27 cellular contexts compared by ENCODE assay signal in genomic region chr1:45317163-45317562, GRCh38. TPM values are rescaled to one million over a fixed set of nuclear protein-coding genes. Genes with fewer than 3 reads are reported as not detected.
"Had no signal": no experiment of that assay in that cellular context is flagged by ENCODE, and none has a peak within 500 bp of the region (broad histone marks: within the 10 kb centered on the region; RNA-seq: fewer than 3 reads in every experiment).

No MANE protein-coding gene starts in this region.

- H3K4me3 Mint-ChIP-seq: central memory CD8-positive, alpha-beta T cell; immature natural killer cell; naive thymus-derived CD8-positive, alpha-beta T cell had no signal

- H3K36me3 ChIP-seq: esophagus muscularis mucosa, gastrocnemius medialis, heart right ventricle, pancreas, stomach, thoracic aorta, transverse colon had no signal

- ATAC-seq: gastrocnemius medialis; heart right ventricle; left cardiac atrium; left ventricle myocardium superior; mucosa of descending colon; naive thymus-derived CD8-positive, alpha-beta T cell; pancreas; right cardiac atrium had no signal

- H3K4me1 ChIP-seq: esophagus muscularis mucosa, gastrocnemius medialis, heart right ventricle, transverse colon had no signal

- H3K4me1 Mint-ChIP-seq: central memory CD8-positive, alpha-beta T cell; immature natural killer cell; naive thymus-derived CD8-positive, alpha-beta T cell had no signal

- H3K4me3 ChIP-seq: dorsolateral prefrontal cortex, esophagus muscularis mucosa, gastrocnemius medialis, heart right ventricle, mucosa of descending colon, pancreas, smooth muscle cell, stomach, thoracic aorta, transverse colon had no signal

- H3K27me3 Mint-ChIP-seq: central memory CD8-positive, alpha-beta T cell had no signal

- H3K4me2 ChIP-seq: smooth muscle cell had no signal

- H3K36me3 Mint-ChIP-seq: immature natural killer cell; naive thymus-derived CD8-positive, alpha-beta T cell had no signal

- H3K27ac ChIP-seq: dorsolateral prefrontal cortex, epithelial cell of prostate, esophagus muscularis mucosa, gastrocnemius medialis, heart right ventricle, pancreas, stomach, thoracic aorta, transverse colon had no signal

- H3K27ac Mint-ChIP-seq: immature natural killer cell; naive thymus-derived CD8-positive, alpha-beta T cell; progenitor cell of endocrine pancreas had no signal

- DNase-seq: cortex of kidney; dorsolateral prefrontal cortex; effector CD8-positive, alpha-beta T cell; gastrocnemius medialis; heart right ventricle; hypothalamus; immature natural killer cell; kidney; left cardiac atrium; left ventricle myocardium superior; mucosa of descending colon; naive thymus-derived CD8-positive, alpha-beta T cell; nucleus accumbens; pancreas; right cardiac atrium; stimulated activated CD4-positive, alpha-beta T cell treated with anti-CD3 and anti-CD28 coated beads, Interleukin-4, amount 100 ng/mL, for 4 hours; stimulated activated naive CD4-positive, alpha-beta T cell; substantia nigra; transverse colon had no signal

- H3K9me3 ChIP-seq: esophagus muscularis mucosa, gastrocnemius medialis, heart right ventricle, mucosa of descending colon, pancreas, stomach, thoracic aorta, transverse colon had no signal

- H3K27me3 ChIP-seq: dorsolateral prefrontal cortex, esophagus muscularis mucosa, gastrocnemius medialis, heart right ventricle, pancreas, stomach, transverse colon had no signal

- H3K9me3 Mint-ChIP-seq: central memory CD8-positive, alpha-beta T cell; immature natural killer cell; naive thymus-derived CD8-positive, alpha-beta T cell had no signal

RNA-seq across cellular contexts. Expression of gene HPDL, which starts 9.5 kb away (rescaled TPM):
- total RNA-seq: left ventricle myocardium superior, smooth muscle cell, thoracic aorta had no signal
- polyA plus RNA-seq: neural cell had no signal
